23 cellular contexts compared by ENCODE assay signal in the genomic region with DNA sequence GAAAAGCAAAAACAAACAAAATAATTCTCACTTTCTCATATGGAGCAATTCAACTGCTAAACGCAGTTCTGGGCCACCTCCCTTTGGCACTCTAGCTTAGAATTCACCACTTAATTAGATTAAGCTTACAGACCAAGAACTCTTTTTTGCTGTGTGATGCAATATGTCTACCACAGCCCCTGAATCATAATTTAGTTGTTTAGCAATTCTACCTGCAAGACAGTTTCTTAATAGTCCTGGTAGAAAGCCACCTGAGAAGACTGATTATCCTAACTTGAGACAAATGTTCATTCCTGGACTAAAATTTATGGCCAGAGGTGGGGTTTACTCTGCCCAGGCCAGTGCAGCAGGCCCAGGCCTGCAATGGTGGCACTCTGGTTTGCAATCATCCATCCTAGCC.
DNase-seq lines count a peak whose midpoint lies in the region; ATAC-seq and TF ChIP-seq lines count a peak whose summit lies in the region.
"Had no signal": no experiment of that assay in that cellular context is flagged by ENCODE, and none has a peak within 500 bp of the region (broad histone marks: within the 10 kb centered on the region; RNA-seq: fewer than 3 reads in every experiment).

No MANE protein-coding gene starts in this region.

- H3K27me3 ChIP-seq in mammary epithelial cell (ENCODE audit: insufficient read depth, low read length) (no peaks in the 10 kb centered on the region), left lung (no peaks in the 10 kb centered on the region), smooth muscle cell (ENCODE audit: low read depth) (no peaks in the 10 kb centered on the region)
- H3K27me3 ChIP-seq: tibial nerve had no signal

- BruUV-seq in mammary epithelial cell (replicated peaks; lab: Mats Ljungman, UMichigan) = no TSS peak

- CTCF ChIA-PET in mammary epithelial cell (lab: Charles Lee; ENCODE audit: low non-redundant PET) = no interaction called here

- ATAC-seq in left lung = peak; percentile 63
- no peak for ATAC-seq in GM21528 (IDR thresholded peaks at IDR 0.05; ENCODE audit: low FRiP score, unreplicated experiment)
- ATAC-seq: activated T-cell treated with anti-CD3 and anti-CD28 coated beads, Interleukin-2, amount 50 U/mL, for 4 hours; left lobe of liver; stimulated activated memory B cell treated with anti-CD40 and anti-IgM and Interleukin-4, amounts not matched to agents 10 μg/mL and 1 μg/mL and 100 μg/mL, for 72 hours had no signal

- no peaks in the 10 kb centered on the region for H3K9me3 ChIP-seq in mammary epithelial cell (replicated peaks; ENCODE audit: insufficient read depth, low read length)
- H3K9me3 ChIP-seq in left lung = no peaks in the 10 kb centered on the region
- no peaks in the 10 kb centered on the region for H3K9me3 ChIP-seq in smooth muscle cell (replicated peaks; ENCODE audit: low read depth)
- H3K9me3 ChIP-seq: tibial nerve had no signal

- peak overlapping the region; percentile 40 for H3K9ac ChIP-seq in mammary epithelial cell (ENCODE audit: insufficient read depth, low read length)
- no peak overlapping the region for H3K9ac ChIP-seq in smooth muscle cell (ENCODE audit: low read depth)
- H3K9ac ChIP-seq: parathyroid adenoma had no signal

- in situ Hi-C loops in mammary epithelial cell (cut with MboI; ENCODE audit: low sequenced_read_pairs in 2 of 2) = no loop called here

- H3K4me2 ChIP-seq in mammary epithelial cell (ENCODE audit: insufficient read depth, low read depth, low read length) = peak overlapping the region; percentile 37
- H3K4me2 ChIP-seq in smooth muscle cell = peak overlapping the region; percentile 27

- TF ChIP-seq CTCF in mammary epithelial cell (conservative IDR thresholded peaks at IDR 0.05 in 1 of 2, IDR thresholded peaks at IDR 0.05 in 1 of 2; ENCODE audit: extremely low read depth in 1 of 2, insufficient read depth in 1 of 2, low read depth in 1 of 2, low read length in 2 of 2) (no peak), left lung (IDR thresholded peaks at IDR 0.05) (no peak), smooth muscle cell (IDR thresholded peaks at IDR 0.05; ENCODE audit: borderline replicate concordance, insufficient read depth, poor library complexity, severe bottlenecking) (no peak)

- intact Hi-C loops in mammary epithelial cell (cut with micrococcal nuclease) (loop anchor here (2.0 to 5.0 kb wide), 2 partner anchors 25 to 906 kb away; partner anchors contain the start of gene HS3ST3B1), left lung (cut with DNase I) (no loop called here)

- DNase-seq in NCI-H226 (peak; percentile 27), mammary epithelial cell (peak; percentile 88), left lung (no peak), smooth muscle cell (lab: John Stamatoyannopoulos, UW; ENCODE audit: unreplicated experiment) (no peak), NCI-H1694 treated with DMSO at 0.1 percent for 48 hours (lab: John Stamatoyannopoulos, UW) (no peak)
- no peak for DNase-seq in activated CD4-positive, alpha-beta T cell treated with anti-CD3 and anti-CD28 coated beads for 48 hours
- DNase-seq: activated CD4-positive, alpha-beta memory T cell treated with anti-CD3 and anti-CD28 coated beads, Interleukin-2, amount 10 ng/mL, durations not matched to agents 7 days and 5 days; activated naive CD4-positive, alpha-beta T cell treated with anti-CD3 and anti-CD28 coated beads, Interleukin-2, amount 50 U/mL, for 16 hours; activated T-cell treated with anti-CD3 and anti-CD28 coated beads, Interleukin-2, amount 50 U/mL, for 4 hours; DMS153; effector CD4-positive, alpha-beta T cell; KBM-7; NCI-H1105; NCI-H774; Right ventricle myocardium superior; stimulated activated CD4-positive, alpha-beta T cell treated with anti-CD3 and anti-CD28 coated beads, Interleukin-12 subunit alpha, Interleukin-12 subunit beta, amount 100 ng/mL, for 4 hours; T-helper 1 cell; WERI-Rb-1 had no signal

- peaks cover 6% of the 10 kb centered on the region for H3F3A ChIP-seq in smooth muscle cell (ENCODE audit: low read depth)

- dilution Hi-C loops in mammary epithelial cell (cut with HindIII; ENCODE audit: low sequenced_read_pairs) = no loop called here

- H3K4me3 ChIP-seq in mammary epithelial cell (replicated peaks in 1 of 3; ENCODE audit: insufficient read depth in 1 of 3, low read depth in 2 of 3, low read length in 3 of 3) (no peak overlapping the region), left lung (no peak overlapping the region), smooth muscle cell (no peak overlapping the region)
- H3K4me3 ChIP-seq: tibial nerve had no signal

- peaks cover 29% of the 10 kb centered on the region for H3K4me1 ChIP-seq in mammary epithelial cell (ENCODE audit: insufficient read depth, low read length)
- H3K4me1 ChIP-seq in left lung = peaks cover 0 to 7% of the 10 kb centered on the region in 2 donors
- peaks cover 12% of the 10 kb centered on the region for H3K4me1 ChIP-seq in smooth muscle cell (ENCODE audit: low read depth)
- H3K4me1 ChIP-seq: parathyroid adenoma had no signal

- no peaks in the 10 kb centered on the region for H4K20me1 ChIP-seq in mammary epithelial cell (ENCODE audit: insufficient read depth, low read length)
- H4K20me1 ChIP-seq in smooth muscle cell (ENCODE audit: low read depth) = no peaks in the 10 kb centered on the region

- peak overlapping the region; percentile 54 for H2AFZ ChIP-seq in mammary epithelial cell (ENCODE audit: low read depth, low read length)
- H2AFZ ChIP-seq in smooth muscle cell (ENCODE audit: low read depth) = peak overlapping the region; percentile 44
- H2AFZ ChIP-seq: parathyroid adenoma had no signal

- no peaks in the 10 kb centered on the region for H3K36me3 ChIP-seq in mammary epithelial cell (ENCODE audit: insufficient read depth, low read length)
- no peaks in the 10 kb centered on the region for H3K36me3 ChIP-seq in left lung
- H3K36me3 ChIP-seq in smooth muscle cell (ENCODE audit: low read depth) = no peaks in the 10 kb centered on the region
- H3K36me3 ChIP-seq: tibial nerve, WERI-Rb-1 had no signal

- WGBS in mammary epithelial cell (ENCODE audit: low coverage, missing lambda C conversion rate) = 0% methylated on average over 1 of the region's 1 CpG
- WGBS in smooth muscle cell (ENCODE audit: low lambda C conversion rate) = 58% methylated on average over 1 of the region's 1 CpG

- H3K79me2 ChIP-seq in mammary epithelial cell (ENCODE audit: insufficient read depth, low read length) = no peaks in the 10 kb centered on the region
- no peaks in the 10 kb centered on the region for H3K79me2 ChIP-seq in smooth muscle cell (ENCODE audit: low read depth)
- H3K79me2 ChIP-seq: parathyroid adenoma had no signal

- peak overlapping the region; percentile 70 for H3K27ac ChIP-seq in mammary epithelial cell (ENCODE audit: insufficient read depth, low read depth, low read length)
- peak overlapping the region; percentile 33 to 50 for H3K27ac ChIP-seq in left lung
- peak overlapping the region; percentile 78 for H3K27ac ChIP-seq in smooth muscle cell (ENCODE audit: low read depth)
- H3K27ac ChIP-seq: parathyroid adenoma, WERI-Rb-1 had no signal

Comparison
In these comparisons a context has a peak if more than half of its experiments do, and no peak if none do; other contexts are left out.
1. DNase-seq: peak in NCI-H226 (single experiment) and mammary epithelial cell (single experiment); none in left lung (0 of 2), smooth muscle cell (single experiment), activated CD4-positive, alpha-beta T cell treated with anti-CD3 and anti-CD28 coated beads for 48 hours (single experiment) and NCI-H1694 treated with DMSO at 0.1 percent for 48 hours (single experiment).
2. Peak in every context shown above with its lines, with median percentiles within 50 percentile points of each other: H3K27ac ChIP-seq.